Comparison of ENCODE assay signal across 16 cellular contexts in the genomic region with DNA sequence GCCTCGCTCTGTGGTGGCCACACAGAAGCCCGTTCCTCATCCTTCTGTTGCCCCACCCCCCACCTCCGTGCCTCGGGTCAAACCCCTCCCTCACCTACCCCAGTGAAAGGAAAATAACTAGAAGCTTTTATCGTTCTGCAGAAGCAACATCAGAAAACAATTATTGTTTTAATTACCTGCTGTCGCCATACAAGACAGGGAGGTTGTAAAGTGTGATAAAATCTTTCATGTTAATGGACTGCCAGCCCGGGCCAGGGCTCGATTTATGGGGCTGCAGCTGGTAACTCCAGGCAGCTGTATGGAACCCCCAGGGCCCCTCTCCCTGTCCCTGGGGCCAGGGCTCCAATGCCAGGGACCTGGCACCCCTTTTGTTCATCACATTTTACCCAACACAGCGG. TPM values are rescaled to one million over a fixed set of nuclear protein-coding genes. Genes with fewer than 3 reads are reported as not detected.
DNase-seq lines count a peak whose midpoint lies in the region; ATAC-seq, FAIRE-seq and TF ChIP-seq lines count a peak whose summit lies in the region.
"Had no signal": no experiment of that assay in that cellular context is flagged by ENCODE, and none has a peak within 500 bp of the region (broad histone marks: within the 10 kb centered on the region; RNA-seq: fewer than 3 reads in every experiment).

No MANE protein-coding gene starts in this region.

- no peak for ATAC-seq in activated T-cell treated with anti-CD3 and anti-CD28 coated beads, Interleukin-2, amount 50 U/mL, for 72 hours (replicated peaks in 1 of 2)
- ATAC-seq in GM19324 (IDR thresholded peaks at IDR 0.05; ENCODE audit: low FRiP score, unreplicated experiment), result no peak
- ATAC-seq: A549; CD8-positive, alpha-beta T cell had no signal

- peaks cover 0 to 12% of the 10 kb centered on the region in 2 experiments for H4K20me1 ChIP-seq in H1 (replicated peaks in 1 of 2; ENCODE audit: control insufficient read depth in 1 of 2, insufficient read depth in 2 of 2, low read length in 2 of 2)

- no peak overlapping the region for H3K4me2 ChIP-seq in H1 (ENCODE audit: insufficient read depth in 1 of 2, low read depth in 2 of 2, low read length in 2 of 2)
- H3K4me2 ChIP-seq: A549 had no signal

- no peak for TF ChIP-seq CTCF in BE2C (IDR thresholded peaks at IDR 0.05; ENCODE audit: low read depth, low read length)
- no peak for TF ChIP-seq CTCF in HEK293 (tag by site-specific recombination; IDR thresholded peaks at IDR 0.05)
- TF ChIP-seq CTCF in H1 (IDR thresholded peaks at IDR 0.05; ENCODE audit: control extremely low read depth in 1 of 3, insufficient read depth in 1 of 3, low read depth in 1 of 3, low read length in 3 of 3), result no peak

- no peak overlapping the region for H2BK120ac ChIP-seq in H1 (replicated peaks; ENCODE audit: low read depth, low read length)

- H3K56ac ChIP-seq in H1 (replicated peaks; ENCODE audit: insufficient read length, low read depth, low read length), result no peak overlapping the region

- no peak for TF ChIP-seq POLR2A in H1 (IDR thresholded peaks at IDR 0.05; ENCODE audit: control extremely low read depth in 1 of 2, low read depth in 2 of 2, low read length in 2 of 2)

- H4K5ac ChIP-seq in H1 (ENCODE audit: insufficient read length, low read depth, low read length), result no peak overlapping the region

- no peak overlapping the region for H2BK12ac ChIP-seq in H1 (ENCODE audit: low read depth, low read length)

- TF ChIP-seq RAD21 in H1 (IDR thresholded peaks at IDR 0.05 in 1 of 2, conservative IDR thresholded peaks at IDR 0.05 in 1 of 2; ENCODE audit: low read depth in 2 of 2, low read length in 2 of 2), result no peak

- H3K27ac Mint-ChIP-seq in activated T-cell treated with anti-CD3 and anti-CD28 coated beads, Interleukin-2, amount 50 U/mL, for 72 hours, result no peak overlapping the region
- H3K27ac Mint-ChIP-seq: CD14-positive monocyte; CD8-positive, alpha-beta T cell had no signal

- H3K27ac ChIP-seq in HEK293 (ENCODE audit: extremely low read depth, low read depth, low read length) (no peak overlapping the region), H1 (ENCODE audit: low read depth, low read length) (no peak overlapping the region)
- H3K27ac ChIP-seq: A549, GM23248 had no signal

- H3K79me1 ChIP-seq in H1 (ENCODE audit: low read depth, low read length), result peaks cover 2% of the 10 kb centered on the region

- peaks cover 4 to 6% of the 10 kb centered on the region in 2 donors for H3K9me3 Mint-ChIP-seq in activated T-cell treated with anti-CD3 and anti-CD28 coated beads, Interleukin-2, amount 50 U/mL, for 72 hours
- H3K9me3 Mint-ChIP-seq: CD8-positive, alpha-beta T cell had no signal

- no peak overlapping the region for H2BK5ac ChIP-seq in H1 (ENCODE audit: low read depth, low read length)

- POLR2A ChIA-PET in HEK293 (lab: Yijun Ruan, JAX) (no interaction called here), H1 (lab: Charles Lee; ENCODE audit: partially characterized antibody) (no interaction called here)

- H3K4me3 ChIP-seq in BE2C (ENCODE audit: low read depth, low read length), result no peak overlapping the region; the same call in 1 of the 2 replicates
- H3K4me3 ChIP-seq in HEK293 (ENCODE audit: low read depth, low read length), result no peak overlapping the region
- no peak overlapping the region for H3K4me3 ChIP-seq in H1 (ENCODE audit: extremely low read depth in 1 of 4, insufficient read depth in 2 of 4, low read depth in 3 of 4, low read length in 4 of 4)
- H3K4me3 ChIP-seq: A549, GM23248 had no signal

- H3K79me2 ChIP-seq in H1 (ENCODE audit: control insufficient read depth in 1 of 2, insufficient read depth in 2 of 2, low read length in 2 of 2), result no peaks in the 10 kb centered on the region

- H3K27me3 ChIP-seq in BE2C (no peaks in the 10 kb centered on the region), H1 (replicated peaks in 1 of 4; ENCODE audit: control insufficient read depth in 3 of 4, extremely low read depth in 1 of 4, insufficient read depth in 3 of 4, low read length in 3 of 4) (no peaks in the 10 kb centered on the region; a peak in 1 of 7 replicates)

- no peak overlapping the region for H2AK5ac ChIP-seq in H1 (ENCODE audit: low read depth, low read length)

- H4K91ac ChIP-seq in H1 (replicated peaks; ENCODE audit: insufficient read length, low read length), result no peak overlapping the region

- H3K4me1 ChIP-seq in BE2C (peaks cover 31% of the 10 kb centered on the region), HEK293 (ENCODE audit: control insufficient read depth, insufficient read depth, low read length) (no peaks in the 10 kb centered on the region), H1 (replicated peaks in 1 of 4; ENCODE audit: control insufficient read depth in 3 of 4, insufficient read depth in 4 of 4, low read length in 3 of 4) (peaks cover 0 to 2% (median 0%) of the 10 kb centered on the region in 4 experiments; a peak in 2 of 7 replicates)
- H3K4me1 ChIP-seq: A549 had no signal

- H3K23me2 ChIP-seq in H1 (ENCODE audit: low read depth, low read length), result peaks cover 9% of the 10 kb centered on the region; the same call in 1 of the 2 replicates

- H3K23ac ChIP-seq in H1 (ENCODE audit: insufficient read length), result no peak overlapping the region

- H2AFZ ChIP-seq in H1 (ENCODE audit: low read length), result no peak overlapping the region
- H2AFZ ChIP-seq: GM23248 had no signal

- no peak for FAIRE-seq in H1 (lab: Jason Lieb, UNC)
- FAIRE-seq: A549, D721Med had no signal

- no peak overlapping the region for H4K8ac ChIP-seq in H1 (ENCODE audit: extremely low read depth, insufficient read depth, low read length)

- no peaks in the 10 kb centered on the region for H3K36me3 Mint-ChIP-seq in activated T-cell treated with anti-CD3 and anti-CD28 coated beads, Interleukin-2, amount 50 U/mL, for 72 hours (ENCODE audit: insufficient read depth in 2 of 2)
- H3K36me3 Mint-ChIP-seq: CD14-positive monocyte; CD8-positive, alpha-beta T cell had no signal

- H3K9ac ChIP-seq in H1 (replicated peaks in 1 of 4; ENCODE audit: extremely low read depth in 1 of 4, low read depth in 3 of 4, low read length in 3 of 4), result no peak overlapping the region
- H3K9ac ChIP-seq: GM23248 had no signal

- no peak overlapping the region for H2BK20ac ChIP-seq in H1 (ENCODE audit: low read length)

- H3K9me3 ChIP-seq in BE2C (no peaks in the 10 kb centered on the region), HEK293 (ENCODE audit: control insufficient read depth, insufficient read depth, low read depth, low read length) (no peaks in the 10 kb centered on the region), H1 (ENCODE audit: insufficient read depth in 2 of 2, low read depth in 1 of 2, low read length in 1 of 2) (no peaks in the 10 kb centered on the region)
- H3K9me3 ChIP-seq: A549 had no signal

- H3K27me3 Mint-ChIP-seq in activated T-cell treated with anti-CD3 and anti-CD28 coated beads, Interleukin-2, amount 50 U/mL, for 72 hours (ENCODE audit: low read depth), result peaks cover 29% of the 10 kb centered on the region

- TF ChIP-seq EP300 in H1 (IDR thresholded peaks at IDR 0.05; ENCODE audit: borderline replicate concordance in 1 of 2, low read depth in 2 of 2, low read length in 2 of 2), result no peak

- no peaks in the 10 kb centered on the region for H3K36me3 ChIP-seq in BE2C
- H3K36me3 ChIP-seq in HEK293 (ENCODE audit: control insufficient read depth in 2 of 2, insufficient read depth in 1 of 2, low read length in 2 of 2), result no peaks in the 10 kb centered on the region
- no peaks in the 10 kb centered on the region for H3K36me3 ChIP-seq in H1 (ENCODE audit: control insufficient read depth in 2 of 4, insufficient read depth in 4 of 4, low read length in 3 of 4)

- CTCF ChIA-PET in HEK293 (lab: Yijun Ruan, JAX) (interaction anchor here (0.6 kb wide), 1 partner anchor 35 kb away, joined by 3 read pairs; no protein-coding TSS in a partner anchor), H1 (lab: Charles Lee; ENCODE audit: partially characterized antibody) (interaction anchor here (0.8 to 2.7 kb wide), 2 partner anchors 131 to 170 kb away, joined by 3 to 8 read pairs; no protein-coding TSS in a partner anchor)

- no peak overlapping the region for H3K4ac ChIP-seq in H1 (replicated peaks; ENCODE audit: insufficient read length, low read depth, low read length)

- 0 out of 2 replicates have a peak overlapping the region, but pooled peaks have one; percentile 25 for H2BK15ac ChIP-seq in H1 (ENCODE audit: low read length)

- H3K4me3 Mint-ChIP-seq in activated T-cell treated with anti-CD3 and anti-CD28 coated beads, Interleukin-2, amount 50 U/mL, for 72 hours, result no peak overlapping the region
- H3K4me3 Mint-ChIP-seq: CD14-positive monocyte; CD8-positive, alpha-beta T cell had no signal

- WGBS in H1 (ENCODE audit: extremely low coverage in 1 of 2, insufficient coverage in 1 of 2, insufficient read length in 1 of 2, insufficient replicate concordance in 2 of 2, low coverage in 1 of 2, low lambda C conversion rate in 2 of 2, missing lambda C conversion rate in 1 of 2), 2 experiments, result 85% methylated on average over 6 of the region's 9 CpGs; no CpG with 5 or more reads in 1 of the 2 experiments

- no peaks in the 10 kb centered on the region for H3K4me1 Mint-ChIP-seq in activated T-cell treated with anti-CD3 and anti-CD28 coated beads, Interleukin-2, amount 50 U/mL, for 72 hours (ENCODE audit: low read depth)
- H3K4me1 Mint-ChIP-seq: CD14-positive monocyte had no signal

- H3K14ac ChIP-seq in H1 (ENCODE audit: insufficient read length), result no peak overlapping the region

- H3K18ac ChIP-seq in H1 (ENCODE audit: extremely low read depth, low read length), result no peak overlapping the region

- DNase-seq in BE2C, result peak; percentile 81
- DNase-seq in SK-N-DZ (ENCODE audit: low spot score), result peak; percentile 80
- no peak for DNase-seq in H1 (ENCODE audit: low read depth in 1 of 2, low spot score in 2 of 2)
- no peak for DNase-seq in iPS-NIHi11 (ENCODE audit: low spot score)
- no peak for DNase-seq in activated T-cell treated with anti-CD3 and anti-CD28 coated beads, Interleukin-2, amount 50 U/mL, for 72 hours
- DNase-seq: COR-L47, GM23248, H7 had no signal

TF ChIP-seq in HEK293, 187 proteins besides CTCF, POLR2A, EP300 and RAD21 (continues in another document):
- TF ChIP-seq ZBTB1 (tag by site-specific recombination; IDR thresholded peaks at IDR 0.05), result no peak

RNA-seq across cellular contexts. Expression of gene UNC5A, which starts 20.7 kb away (rescaled TPM):
- polyA plus RNA-seq in BE2C (2012; ENCODE audit: insufficient read depth, insufficient read length, low read depth), result 44.8 TPM
- polyA plus RNA-seq in SK-N-DZ (2014; cell fraction: cytosol; rRNA removed), result 15.2 and 18.6 TPM in 2 replicates
- polyA plus RNA-seq in SK-N-DZ (2014; cell fraction: nucleus; rRNA removed), result 9.0 and 16.8 TPM in 2 replicates
- 4.0 and 4.1 TPM in 2 replicates for total RNA-seq in H1 (2021; fragmentation: NEBNext Ultra II Directional; extraction: Animal tissue kit (Norgen Biotek cat#: 25700))
- 7.6 and 11.1 TPM in 2 replicates for polyA plus RNA-seq in H1 (2011; rRNA removed)
- polyA plus RNA-seq in H1 (2011; cell fraction: cytosol; rRNA removed), result 5.5 TPM
- 11.1 TPM for polyA plus RNA-seq in H1 (2011; cell fraction: nucleus; rRNA removed)
- 4.2 to 10.8 TPM (median 8.7 TPM) in 4 replicates for polyA plus RNA-seq in H1 (2012, experiment 1 of 2)
- polyA plus RNA-seq in H1 (2012, experiment 2 of 2), result 5.7 TPM
- polyA plus RNA-seq in H1 (2013, experiment 1 of 2), result 3.8 TPM
- polyA plus RNA-seq in H1 (2013, experiment 2 of 2), result 4.2 TPM
- polyA minus RNA-seq in H1 (2011; rRNA and poly(A)+ RNA removed), result 4.4 and 5.4 TPM in 2 replicates
- polyA minus RNA-seq in H1 (2011; cell fraction: cytosol; rRNA and poly(A)+ RNA removed), result 5.1 TPM
- 4.8 TPM for polyA minus RNA-seq in H1 (2011; cell fraction: nucleus; rRNA and poly(A)+ RNA removed)
- total RNA-seq in activated T-cell treated with anti-CD3 and anti-CD28 coated beads, Interleukin-2, amount 50 U/mL, for 72 hours, result under 1 TPM in 1 of 2 donors, not detected in 1; 0.23 TPM
- total RNA-seq: CD8-positive, alpha-beta T cell; GM23248 had no signal
- polyA plus RNA-seq: AG04450, BJ, GM23248 had no signal

Comparison
In these comparisons a context has a peak if more than half of its experiments do, and no peak if none do; other contexts are left out.
1. DNase-seq: peak in BE2C (single experiment) and SK-N-DZ (single experiment); none in H1 (0 of 2), iPS-NIHi11 (single experiment) and activated T-cell treated with anti-CD3 and anti-CD28 coated beads, Interleukin-2, amount 50 U/mL, for 72 hours (0 of 2).